Comparison of ENCODE assay signal across 7 cellular contexts in the genomic region with DNA sequence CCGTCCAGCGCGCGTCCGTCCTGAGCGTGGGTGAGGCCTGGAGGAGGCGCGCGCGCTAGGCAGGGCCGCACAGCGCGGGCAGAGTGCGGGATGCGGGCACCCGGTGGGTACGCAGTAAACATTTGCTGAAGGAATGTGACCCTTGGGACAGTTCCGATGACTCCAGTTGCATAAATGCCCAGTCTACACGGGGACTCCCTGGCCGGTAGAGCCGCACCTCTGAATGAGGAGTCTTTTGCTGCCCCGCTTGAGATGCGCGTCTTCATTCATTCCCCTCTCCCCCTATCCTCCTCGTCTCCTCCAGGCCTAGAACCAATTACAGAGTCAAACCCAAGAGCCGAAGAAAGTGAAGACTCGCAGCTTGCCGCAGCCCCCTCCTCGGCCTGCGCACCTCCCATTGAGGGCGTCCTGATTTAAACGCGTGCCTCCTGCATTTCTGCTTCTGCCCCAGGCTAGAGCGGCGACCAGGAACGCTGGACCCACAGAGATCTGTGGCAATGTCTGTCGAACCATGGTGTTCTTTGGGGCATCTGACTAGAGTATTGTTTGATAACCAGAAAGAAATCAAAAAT. TPM values are rescaled to one million over a fixed set of nuclear protein-coding genes. Genes with fewer than 3 reads are reported as not detected.
DNase-seq lines count a peak whose midpoint lies in the region; ATAC-seq and TF ChIP-seq lines count a peak whose summit lies in the region.

No MANE protein-coding gene starts in this region.

- H3K9me3 ChIP-seq in heart right ventricle: no peaks in the 10 kb centered on the region

- peak; percentile 30 for ATAC-seq in GM18870 (IDR thresholded peaks at IDR 0.05; ENCODE audit: unreplicated experiment)
- peak; percentile 17 for ATAC-seq in HG02763 (IDR thresholded peaks at IDR 0.05; ENCODE audit: unreplicated experiment)
- ATAC-seq in heart right ventricle: peak; percentile 1 to 42 (median 9)
- ATAC-seq in sciatic nerve: peak; percentile 13

- peak overlapping the region; percentile 78 for H3K4me3 ChIP-seq in WI38 (ENCODE audit: low read depth, low read length)
- peak overlapping the region; percentile 58 to 88 (median 78) for H3K4me3 ChIP-seq in heart right ventricle

- WGBS in heart right ventricle, 2 donors: 7 to 9% methylated on average over 36 to 37 of the region's 37 CpGs

- intact Hi-C loops in heart right ventricle (cut with DNase I) (loop anchor here in 3 of 10 donors (2.0 to 5.0 kb wide), 3 partner anchors 21 to 61 kb away; a partner anchor contains a TSS), sciatic nerve (cut with DNase I) (no loop called here)

- DNase-seq in heart right ventricle (no peak), sciatic nerve (ENCODE audit: low spot score) (peak; percentile 52), RPMI8226 (no peak), NCI-H2107 (lab: John Stamatoyannopoulos, UW) (no peak)

- H3K27me3 ChIP-seq in heart right ventricle: no peaks in the 10 kb centered on the region

- peaks cover 5 to 46% (median 36%) of the 10 kb centered on the region in 9 donors for H3K4me1 ChIP-seq in heart right ventricle

- 0 out of 2 replicates have a peak, but pooled peaks have one; percentile 5 for TF ChIP-seq CTCF in WI38 (IDR thresholded peaks at IDR 0.05; ENCODE audit: low read depth, low read length)
- peak in 1 of 9 donors; percentile 8 for TF ChIP-seq CTCF in heart right ventricle (IDR thresholded peaks at IDR 0.05)

- peaks cover 0 to 29% (median 6%) of the 10 kb centered on the region in 9 donors for H3K36me3 ChIP-seq in heart right ventricle

- peak overlapping the region; percentile 96 to 100 (median 97) for H3K27ac ChIP-seq in heart right ventricle

RNA-seq across cellular contexts. Expression of a gene that starts 0.7 kb away (rescaled TPM):
- 10 to 100 TPM; 31.7 to 60.1 (median 39.9) TPM for total RNA-seq in heart right ventricle
- 100 to 1,000 TPM in 1 of 2 donors, 10 to 100 TPM in 1; 27.1 to 251 TPM for polyA plus RNA-seq in heart right ventricle
- total RNA-seq in sciatic nerve: 73.9 TPM

RNA-seq across cellular contexts. Expression of a gene that starts 5.2 kb away (rescaled TPM):
- total RNA-seq in heart right ventricle: 100 to 1,000 TPM; 135 to 487 (median 415) TPM
- polyA plus RNA-seq in heart right ventricle: 100 to 1,000 TPM in 1 of 2 donors, 10 to 100 TPM in 1; 61.2 to 351 TPM
- total RNA-seq in sciatic nerve: 18.2 TPM

RNA-seq across cellular contexts. Expression of a gene that starts 17.2 kb away (rescaled TPM):
- total RNA-seq in heart right ventricle (under 1 TPM; 0.08 to 0.52 (median 0.27) TPM), sciatic nerve (2.4 TPM)
- polyA plus RNA-seq in heart right ventricle: under 1 TPM; 0.22 to 0.49 TPM

RNA-seq across cellular contexts. Expression of a gene that starts 20.7 kb away (rescaled TPM):
- total RNA-seq in heart right ventricle (under 1 TPM in 2 of 10 donors, not detected in 8; 0.74 to 0.90 TPM), sciatic nerve (not detected)
- polyA plus RNA-seq in heart right ventricle: not detected

RNA-seq across cellular contexts. Expression of a gene that starts 37.7 kb away (rescaled TPM):
- 1 to 10 TPM in 1 of 10 donors, under 1 TPM in 3, not detected in 6; 0.11 to 1.3 (median 0.18) TPM for total RNA-seq in heart right ventricle
- under 1 TPM in 1 of 2 donors, not detected in 1; 0.10 TPM for polyA plus RNA-seq in heart right ventricle
- total RNA-seq in sciatic nerve: 0.13 TPM
